1 cellular context compared by ENCODE assay signal in the genomic region with DNA sequence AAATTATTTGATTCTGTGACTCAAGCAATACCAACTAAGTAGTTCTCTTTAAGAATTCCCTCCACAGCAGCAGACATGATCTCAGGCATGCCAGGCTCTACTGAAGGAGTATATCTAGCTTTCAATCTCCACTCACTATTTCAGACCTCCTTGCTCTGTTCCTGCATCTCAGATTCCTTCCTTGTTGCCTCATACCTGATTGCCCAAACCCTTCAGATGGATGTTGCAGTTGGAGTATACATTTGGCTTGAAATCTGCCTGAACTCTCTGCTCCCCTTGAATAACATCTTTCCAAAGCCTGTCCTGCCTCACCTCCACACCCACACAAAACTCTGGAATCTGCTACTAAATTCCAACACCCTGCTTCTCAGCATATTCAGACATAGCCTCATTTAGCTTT.
A peak's percentile ranks its signal among the peaks of the same experiment; 100 is the strongest.
TF ChIP-seq lines count a peak whose summit lies in the region.

No MANE protein-coding gene starts in this region.

TF ChIP-seq in SK-N-SH, 30 proteins besides CTCF, POLR2A, EP300 and RAD21 (continued from another document):
- TF ChIP-seq, protein P1, sequence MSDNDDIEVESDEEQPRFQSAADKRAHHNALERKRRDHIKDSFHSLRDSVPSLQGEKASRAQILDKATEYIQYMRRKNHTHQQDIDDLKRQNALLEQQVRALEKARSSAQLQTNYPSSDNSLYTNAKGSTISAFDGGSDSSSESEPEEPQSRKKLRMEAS (IDR thresholded peaks at IDR 0.05; ENCODE audit: low read depth), result no peak
- TF ChIP-seq RCOR1 (IDR thresholded peaks at IDR 0.05; ENCODE audit: low read length) (no peak), POLR2AphosphoS5 (IDR thresholded peaks at IDR 0.05; ENCODE audit: low read depth, low read length) (no peak), ELF1 (IDR thresholded peaks at IDR 0.05) (no peak), RXRA (IDR thresholded peaks at IDR 0.05; ENCODE audit: borderline replicate concordance, low read depth) (0 out of 2 replicates have a peak, but pooled peaks have one; percentile 9), GATA2 (CRISPR knock-in tag; IDR thresholded peaks at IDR 0.05) (no peak), YY1 (IDR thresholded peaks at IDR 0.05; ENCODE audit: low read depth) (no peak), TCF12 (IDR thresholded peaks at IDR 0.05) (peak; percentile 36; the same call in 1 of the 2 replicates)
- TF ChIP-seq, protein P2, sequence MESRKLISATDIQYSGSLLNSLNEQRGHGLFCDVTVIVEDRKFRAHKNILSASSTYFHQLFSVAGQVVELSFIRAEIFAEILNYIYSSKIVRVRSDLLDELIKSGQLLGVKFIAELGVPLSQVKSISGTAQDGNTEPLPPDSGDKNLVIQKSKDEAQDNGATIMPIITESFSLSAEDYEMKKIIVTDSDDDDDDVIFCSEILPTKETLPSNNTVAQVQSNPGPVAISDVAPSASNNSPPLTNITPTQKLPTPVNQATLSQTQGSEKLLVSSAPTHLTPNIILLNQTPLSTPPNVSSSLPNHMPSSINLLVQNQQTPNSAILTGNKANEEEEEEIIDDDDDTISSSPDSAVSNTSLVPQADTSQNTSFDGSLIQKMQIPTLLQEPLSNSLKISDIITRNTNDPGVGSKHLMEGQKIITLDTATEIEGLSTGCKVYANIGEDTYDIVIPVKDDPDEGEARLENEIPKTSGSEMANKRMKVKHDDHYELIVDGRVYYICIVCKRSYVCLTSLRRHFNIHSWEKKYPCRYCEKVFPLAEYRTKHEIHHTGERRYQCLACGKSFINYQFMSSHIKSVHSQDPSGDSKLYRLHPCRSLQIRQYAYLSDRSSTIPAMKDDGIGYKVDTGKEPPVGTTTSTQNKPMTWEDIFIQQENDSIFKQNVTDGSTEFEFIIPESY (IDR thresholded peaks at IDR 0.05; ENCODE audit: borderline replicate concordance, low read depth), result no peak
